Comparison of ENCODE assay signal across 1 cellular context in genomic region chr5:116084891-116085715, GRCh38.
A peak's percentile ranks its signal among the peaks of the same experiment; 100 is the strongest.
TF ChIP-seq lines count a peak whose summit lies in the region.

TSS of gene COMMD10 (plus strand) at chr5:116085025.

TF ChIP-seq in HEK293, 187 proteins besides CTCF, POLR2A, EP300 and RAD21 (continued from another document):
- TF ChIP-seq ZNF529 (tag by site-specific recombination; IDR thresholded peaks at IDR 0.05; ENCODE audit: insufficient replicate concordance) (no peak), HOXD13 (CRISPR knock-in tag; IDR thresholded peaks at IDR 0.05; ENCODE audit: borderline replicate concordance) (no peak), TSHZ1 (tag by site-specific recombination; IDR thresholded peaks at IDR 0.05; ENCODE audit: borderline replicate concordance) (no peak), SP3 (tag by site-specific recombination; IDR thresholded peaks at IDR 0.05) (0 out of 2 replicates have a peak, but pooled peaks have one; percentile 29), HIC1 (tag by site-specific recombination; IDR thresholded peaks at IDR 0.05) (no peak), ZNF645 (tag by site-specific recombination; IDR thresholded peaks at IDR 0.05) (no peak), ZNF132 (tag by site-specific recombination; IDR thresholded peaks at IDR 0.05; ENCODE audit: borderline replicate concordance) (no peak), ZNF292 (tag by site-specific recombination; IDR thresholded peaks at IDR 0.05; ENCODE audit: borderline replicate concordance, low read depth) (no peak), ZIC2 (tag by site-specific recombination; IDR thresholded peaks at IDR 0.05) (peak; percentile 18; the same call in 1 of the 2 replicates), GLIS2 (tag by site-specific recombination; IDR thresholded peaks at IDR 0.05) (peak; percentile 97), KLF9 (tag by site-specific recombination; IDR thresholded peaks at IDR 0.05; ENCODE audit: low read depth) (0 out of 2 replicates have a peak, but pooled peaks have one; percentile 40), ZNF146 (tag by site-specific recombination; IDR thresholded peaks at IDR 0.05) (no peak), ZNF394 (tag by site-specific recombination; IDR thresholded peaks at IDR 0.05; ENCODE audit: borderline replicate concordance) (peak; percentile 49; the same call in 1 of the 2 replicates), ZNF707 (tag by site-specific recombination; IDR thresholded peaks at IDR 0.05) (peak; percentile 62), PBX3 (CRISPR knock-in tag; IDR thresholded peaks at IDR 0.05) (no peak), TRIM28 (IDR thresholded peaks at IDR 0.05; ENCODE audit: borderline replicate concordance, low read length) (no peak; the same call in 1 of the 2 replicates), ZNF670 (tag by site-specific recombination; IDR thresholded peaks at IDR 0.05; ENCODE audit: low read depth) (no peak), GLIS1 (tag by site-specific recombination; IDR thresholded peaks at IDR 0.05) (peak; percentile 65), ZNF184 (tag by site-specific recombination; IDR thresholded peaks at IDR 0.05) (no peak), ZNF350 (tag by site-specific recombination; IDR thresholded peaks at IDR 0.05) (no peak), ZBTB20 (tag by site-specific recombination; IDR thresholded peaks at IDR 0.05) (peak; percentile 99), ZNF302 (tag by site-specific recombination; IDR thresholded peaks at IDR 0.05; ENCODE audit: low read depth) (no peak), ZNF660 (tag by site-specific recombination; IDR thresholded peaks at IDR 0.05) (0 out of 2 replicates have a peak, but pooled peaks have one; percentile 14), SCRT1 (tag by site-specific recombination; IDR thresholded peaks at IDR 0.05; ENCODE audit: borderline replicate concordance) (peak; percentile 77; the same call in 1 of the 2 replicates), ZNF777 (tag by site-specific recombination; IDR thresholded peaks at IDR 0.05; ENCODE audit: borderline replicate concordance) (peak; percentile 76; the same call in 1 of the 2 replicates), IKZF3 (tag by site-specific recombination; IDR thresholded peaks at IDR 0.05) (no peak), ZFP37 (tag by site-specific recombination; IDR thresholded peaks at IDR 0.05) (0 out of 2 replicates have a peak, but pooled peaks have one; percentile 80)
